ENCODE assay signal across 10 cellular contexts in genomic region chr3:39327746-39328349, GRCh38. TPM values are rescaled to one million over a fixed set of nuclear protein-coding genes. Genes with fewer than 3 reads are reported as not detected.
DNase-seq lines count a peak whose midpoint lies in the region; ATAC-seq and TF ChIP-seq lines count a peak whose summit lies in the region.
"Had no signal": no experiment of that assay in that cellular context is flagged by ENCODE, and none has a peak within 500 bp of the region (broad histone marks: within the 10 kb centered on the region; RNA-seq: fewer than 3 reads in every experiment).

No MANE protein-coding gene starts in this region.

- H3K36me3 Mint-ChIP-seq in natural killer cell treated with Interleukin-12 subunit alpha and Interleukin-12 subunit beta and Interleukin-15 and Interleukin-18, amount 100 ng/mL, for 72 hours = no peaks in the 10 kb centered on the region
- H3K36me3 Mint-ChIP-seq in natural killer cell = no peaks in the 10 kb centered on the region
- no peaks in the 10 kb centered on the region for H3K36me3 Mint-ChIP-seq in stimulated activated memory B cell treated with anti-CD40 and anti-IgM and Interleukin-4, amounts not matched to agents 10 μg/mL and 1 μg/mL and 100 μg/mL, for 72 hours
- no peaks in the 10 kb centered on the region for H3K36me3 Mint-ChIP-seq in CD14-positive monocyte
- H3K36me3 Mint-ChIP-seq in nephron progenitor cell (ENCODE audit: low read depth) = no peaks in the 10 kb centered on the region

- DNase-seq in natural killer cell treated with Interleukin-12 subunit alpha and Interleukin-12 subunit beta and Interleukin-15 and Interleukin-18, amount 100 ng/mL, for 72 hours (ENCODE audit: low spot score) = no peak
- DNase-seq in natural killer cell = no peak
- no peak for DNase-seq in amygdala (lab: John Stamatoyannopoulos, UW)
- DNase-seq in CD14-positive monocyte (ENCODE audit: low spot score) = no peak
- no peak for DNase-seq in nephron progenitor cell
- DNase-seq: caudate nucleus had no signal

- TF ChIP-seq CTCF in natural killer cell (IDR thresholded peaks at IDR 0.05) (no peak), CD14-positive monocyte (IDR thresholded peaks at IDR 0.05) (no peak), nephron progenitor cell (IDR thresholded peaks at IDR 0.05) (no peak)

- peak overlapping the region; percentile 30 to 58 for H3K27ac Mint-ChIP-seq in natural killer cell treated with Interleukin-12 subunit alpha and Interleukin-12 subunit beta and Interleukin-15 and Interleukin-18, amount 100 ng/mL, for 72 hours
- H3K27ac Mint-ChIP-seq in natural killer cell (no peak overlapping the region), CD14-positive monocyte (no peak overlapping the region), nephron progenitor cell (no peak overlapping the region)
- peak overlapping the region; percentile 33 for H3K27ac Mint-ChIP-seq in stimulated activated memory B cell treated with anti-CD40 and anti-IgM and Interleukin-4, amounts not matched to agents 10 μg/mL and 1 μg/mL and 100 μg/mL, for 72 hours

- intact Hi-C loops in natural killer cell (cut with micrococcal nuclease) (no loop called here), CD14-positive monocyte (cut with micrococcal nuclease) (no loop called here)

- no peaks in the 10 kb centered on the region for H3K9me3 Mint-ChIP-seq in natural killer cell treated with Interleukin-12 subunit alpha and Interleukin-12 subunit beta and Interleukin-15 and Interleukin-18, amount 100 ng/mL, for 72 hours
- no peaks in the 10 kb centered on the region for H3K9me3 Mint-ChIP-seq in natural killer cell
- no peaks in the 10 kb centered on the region for H3K9me3 Mint-ChIP-seq in stimulated activated memory B cell treated with anti-CD40 and anti-IgM and Interleukin-4, amounts not matched to agents 10 μg/mL and 1 μg/mL and 100 μg/mL, for 72 hours
- no peaks in the 10 kb centered on the region for H3K9me3 Mint-ChIP-seq in CD14-positive monocyte
- no peaks in the 10 kb centered on the region for H3K9me3 Mint-ChIP-seq in nephron progenitor cell

- peak overlapping the region; percentile 60 for H3K4me3 Mint-ChIP-seq in natural killer cell treated with Interleukin-12 subunit alpha and Interleukin-12 subunit beta and Interleukin-15 and Interleukin-18, amount 100 ng/mL, for 72 hours
- no peak overlapping the region for H3K4me3 Mint-ChIP-seq in natural killer cell
- no peak overlapping the region for H3K4me3 Mint-ChIP-seq in stimulated activated memory B cell treated with anti-CD40 and anti-IgM and Interleukin-4, amounts not matched to agents 10 μg/mL and 1 μg/mL and 100 μg/mL, for 72 hours
- no peak overlapping the region for H3K4me3 Mint-ChIP-seq in CD14-positive monocyte
- no peak overlapping the region for H3K4me3 Mint-ChIP-seq in nephron progenitor cell

- H3K4me1 Mint-ChIP-seq in natural killer cell treated with Interleukin-12 subunit alpha and Interleukin-12 subunit beta and Interleukin-15 and Interleukin-18, amount 100 ng/mL, for 72 hours (ENCODE audit: low read depth in 2 of 2) = peaks cover 20 to 24% of the 10 kb centered on the region in 2 donors
- H3K4me1 Mint-ChIP-seq in natural killer cell = peaks cover 12 to 24% of the 10 kb centered on the region in 2 donors
- H3K4me1 Mint-ChIP-seq in stimulated activated memory B cell treated with anti-CD40 and anti-IgM and Interleukin-4, amounts not matched to agents 10 μg/mL and 1 μg/mL and 100 μg/mL, for 72 hours = peaks cover 19% of the 10 kb centered on the region
- H3K4me1 Mint-ChIP-seq in CD14-positive monocyte = peaks cover 4% of the 10 kb centered on the region
- no peaks in the 10 kb centered on the region for H3K4me1 Mint-ChIP-seq in nephron progenitor cell

- H3K27me3 Mint-ChIP-seq in natural killer cell treated with Interleukin-12 subunit alpha and Interleukin-12 subunit beta and Interleukin-15 and Interleukin-18, amount 100 ng/mL, for 72 hours = no peaks in the 10 kb centered on the region
- no peaks in the 10 kb centered on the region for H3K27me3 Mint-ChIP-seq in natural killer cell (ENCODE audit: low read depth in 2 of 2)
- H3K27me3 Mint-ChIP-seq in stimulated activated memory B cell treated with anti-CD40 and anti-IgM and Interleukin-4, amounts not matched to agents 10 μg/mL and 1 μg/mL and 100 μg/mL, for 72 hours = no peaks in the 10 kb centered on the region
- peaks cover 0 to 2% (median 0%) of the 10 kb centered on the region in 3 donors for H3K27me3 Mint-ChIP-seq in CD14-positive monocyte (ENCODE audit: low read depth in 3 of 3)
- peaks cover 7% of the 10 kb centered on the region for H3K27me3 Mint-ChIP-seq in nephron progenitor cell (ENCODE audit: low read depth, poor library complexity)

- peak; percentile 45 for ATAC-seq in natural killer cell treated with Interleukin-12 subunit alpha and Interleukin-12 subunit beta and Interleukin-15 and Interleukin-18, amount 100 ng/mL, for 72 hours
- ATAC-seq in natural killer cell (no peak), HG02571 (IDR thresholded peaks at IDR 0.05; ENCODE audit: unreplicated experiment) (peak; percentile 71), HG03575 (IDR thresholded peaks at IDR 0.05; ENCODE audit: extremely low read depth, insufficient number of reproducible peaks, low FRiP score, unreplicated experiment) (peak; percentile 38)
- peak; percentile 92 for ATAC-seq in stimulated activated memory B cell treated with anti-CD40 and anti-IgM and Interleukin-4, amounts not matched to agents 10 μg/mL and 1 μg/mL and 100 μg/mL, for 72 hours

RNA-seq across cellular contexts. Expression of gene CCR8, which starts 1.7 kb away (rescaled TPM):
- under 1 TPM in 1 of 2 donors, not detected in 1; 0.45 TPM for total RNA-seq in natural killer cell treated with Interleukin-12 subunit alpha and Interleukin-12 subunit beta and Interleukin-15 and Interleukin-18, amount 100 ng/mL, for 72 hours
- total RNA-seq in natural killer cell = under 1 TPM in 1 of 3 donors, not detected in 2; 0.35 TPM
- polyA plus RNA-seq in CD14-positive monocyte = not detected
- total RNA-seq: glomerular endothelial cell had no signal

RNA-seq across cellular contexts. Expression of gene CX3CR1, which starts 48.0 kb away (rescaled TPM):
- 10 to 100 TPM in 1 of 2 donors, 1 to 10 TPM in 1; 5.8 to 18.4 TPM for total RNA-seq in natural killer cell treated with Interleukin-12 subunit alpha and Interleukin-12 subunit beta and Interleukin-15 and Interleukin-18, amount 100 ng/mL, for 72 hours
- 100 to 1,000 TPM; 203 to 459 (median 405) TPM for total RNA-seq in natural killer cell
- polyA plus RNA-seq in CD14-positive monocyte = 100 to 1,000 TPM; 184 to 405 TPM
- total RNA-seq: glomerular endothelial cell had no signal

RNA-seq across cellular contexts. Expression of gene SLC25A38, which starts 55.3 kb away (rescaled TPM):
- total RNA-seq in natural killer cell treated with Interleukin-12 subunit alpha and Interleukin-12 subunit beta and Interleukin-15 and Interleukin-18, amount 100 ng/mL, for 72 hours = 10 to 100 TPM; 42.1 to 44.5 TPM
- 10 to 100 TPM; 40.0 to 44.7 (median 41.7) TPM for total RNA-seq in natural killer cell
- 1 to 10 TPM; 5.7 to 7.5 TPM for polyA plus RNA-seq in CD14-positive monocyte

Comparison
In these comparisons a context has a peak if more than half of its experiments do, and no peak if none do; other contexts are left out.
1. ATAC-seq: peak in natural killer cell treated with Interleukin-12 subunit alpha and Interleukin-12 subunit beta and Interleukin-15 and Interleukin-18, amount 100 ng/mL, for 72 hours (2 of 2), HG02571 (single experiment), HG03575 (single experiment) and stimulated activated memory B cell treated with anti-CD40 and anti-IgM and Interleukin-4, amounts not matched to agents 10 μg/mL and 1 μg/mL and 100 μg/mL, for 72 hours (single experiment); none in natural killer cell (0 of 3).
2. H3K27ac Mint-ChIP-seq: peak in natural killer cell treated with Interleukin-12 subunit alpha and Interleukin-12 subunit beta and Interleukin-15 and Interleukin-18, amount 100 ng/mL, for 72 hours (2 of 2) and stimulated activated memory B cell treated with anti-CD40 and anti-IgM and Interleukin-4, amounts not matched to agents 10 μg/mL and 1 μg/mL and 100 μg/mL, for 72 hours (single experiment); none in natural killer cell (0 of 2), CD14-positive monocyte (0 of 7) and nephron progenitor cell (single experiment).
3. RNA of gene CX3CR1, which starts 48.0 kb away (total RNA-seq): 203 to 459 TPM in natural killer cell; 5.8 to 18.4 TPM in natural killer cell treated with Interleukin-12 subunit alpha and Interleukin-12 subunit beta and Interleukin-15 and Interleukin-18, amount 100 ng/mL, for 72 hours; every median in the first group is over 10 times any median in the second.